In genomic region chr22:28742562-28742962, GRCh38 we compare ENCODE assay signal across 1 cellular context.
TF ChIP-seq lines count a peak whose summit lies in the region.

No MANE protein-coding gene starts in this region.

TF ChIP-seq in HEK293, 187 proteins besides CTCF, POLR2A, EP300 and RAD21 (continued from another document):
- no peak for TF ChIP-seq ZNF830 (tag by site-specific recombination; IDR thresholded peaks at IDR 0.05; ENCODE audit: low read depth)
